Comparison of ENCODE assay signal across 8 cellular contexts in the genomic region with DNA sequence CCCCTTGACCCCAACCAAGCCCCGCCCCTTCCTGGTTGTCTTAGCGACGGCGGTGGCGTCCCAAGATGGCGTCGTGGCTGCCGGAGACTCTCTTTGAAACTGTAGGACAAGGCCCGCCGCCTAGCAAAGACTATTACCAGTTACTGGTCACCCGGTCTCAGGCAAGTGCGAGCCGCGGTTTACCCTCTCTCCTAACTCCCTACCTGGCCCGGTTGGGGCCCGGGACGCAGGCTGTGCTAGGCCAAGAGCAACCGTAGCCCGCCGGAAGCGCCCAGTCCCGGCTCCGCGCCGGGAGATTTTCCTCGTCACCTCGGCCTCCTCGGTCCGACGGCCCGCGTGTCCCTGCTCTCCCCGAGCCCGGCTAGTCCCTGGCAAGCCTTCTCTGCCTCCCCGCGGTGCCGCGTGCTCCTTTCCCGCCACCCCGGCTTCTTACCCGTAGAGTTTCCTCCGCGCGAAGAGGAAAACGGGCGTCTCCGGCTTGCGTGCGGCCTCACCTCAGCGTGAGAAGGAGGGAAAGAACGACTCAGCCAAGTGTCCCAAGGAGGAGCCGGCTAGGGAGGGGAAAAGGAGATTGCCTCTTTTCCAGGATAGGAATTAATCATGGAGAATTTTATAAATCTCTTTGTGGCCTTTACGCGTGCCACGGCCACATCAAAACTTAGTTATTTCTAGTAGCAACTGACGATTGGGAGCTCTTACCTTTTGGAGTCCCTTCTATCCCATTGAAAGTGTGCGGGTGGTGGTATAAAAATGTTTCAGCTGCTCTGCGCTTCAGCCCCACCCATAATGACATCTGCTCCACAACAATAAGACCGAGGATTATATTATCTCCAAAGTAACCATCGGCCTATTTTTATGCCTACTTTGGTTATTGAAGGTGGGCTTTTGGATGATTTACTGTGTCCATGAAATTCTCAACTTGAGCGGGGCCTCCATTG. TPM values are rescaled to one million over a fixed set of nuclear protein-coding genes. Genes with fewer than 3 reads are reported as not detected.
DNase-seq lines count a peak whose midpoint lies in the region; ATAC-seq and TF ChIP-seq lines count a peak whose summit lies in the region.

A gene with protein sequence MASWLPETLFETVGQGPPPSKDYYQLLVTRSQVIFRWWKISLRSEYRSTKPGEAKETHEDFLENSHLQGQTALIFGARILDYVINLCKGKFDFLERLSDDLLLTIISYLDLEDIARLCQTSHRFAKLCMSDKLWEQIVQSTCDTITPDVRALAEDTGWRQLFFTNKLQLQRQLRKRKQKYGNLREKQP (plus strand): TSS at position 55 of the 938 bp plus-strand sequence. CDS start 11 bp downstream, at position 66.

- peak within 1 kb of the TSS; percentile 87 for H3K4me3 ChIP-seq in KMS-11 (IDR thresholded peaks at IDR 0.05; ENCODE audit: insufficient read depth, low read depth, low read length)
- peak within 1 kb of the TSS; percentile 90 for H3K4me3 ChIP-seq in RWPE2 (ENCODE audit: severe bottlenecking)
- peak within 1 kb of the TSS; percentile 95 for H3K4me3 ChIP-seq in rectal smooth muscle tissue (ENCODE audit: low read length)
- peak within 1 kb of the TSS; percentile 62 to 87 for H3K4me3 ChIP-seq in aorta (ENCODE audit: low read length in 2 of 2)

- H3K4me3 Mint-ChIP-seq in activated naive CD8-positive, alpha-beta T cell treated with anti-CD3 and anti-CD28 coated beads for 36 hours, result peak within 1 kb of the TSS; percentile 98

- peaks cover 32% of the 10 kb centered on the region for H3K36me3 Mint-ChIP-seq in activated naive CD8-positive, alpha-beta T cell treated with anti-CD3 and anti-CD28 coated beads for 36 hours

- ATAC-seq in GM21786 (IDR thresholded peaks at IDR 0.05; ENCODE audit: unreplicated experiment) (peak; percentile 65), RWPE2 (ENCODE audit: low read depth) (peak; percentile 55), left cardiac atrium (peak; percentile 76 to 85), aorta (ENCODE audit: low FRiP score) (peak; percentile 90)

- H3K79me2 ChIP-seq in KMS-11 (ENCODE audit: insufficient read depth, low read depth), result peaks cover 37% of the 10 kb centered on the region

- peaks cover 4% of the 10 kb centered on the region for H3K9me3 Mint-ChIP-seq in activated naive CD8-positive, alpha-beta T cell treated with anti-CD3 and anti-CD28 coated beads for 36 hours

- peaks cover 29% of the 10 kb centered on the region for H3K4me1 Mint-ChIP-seq in activated naive CD8-positive, alpha-beta T cell treated with anti-CD3 and anti-CD28 coated beads for 36 hours

- H3K9ac ChIP-seq in KMS-11 (peak within 1 kb of the TSS; percentile 73), rectal smooth muscle tissue (ENCODE audit: low read length) (peak within 1 kb of the TSS; percentile 95)

- H3K4me2 ChIP-seq in KMS-11, result peak within 1 kb of the TSS; percentile 89

- H3K27me3 Mint-ChIP-seq in activated naive CD8-positive, alpha-beta T cell treated with anti-CD3 and anti-CD28 coated beads for 36 hours, result peaks cover 3% of the 10 kb centered on the region

- H3K4me1 ChIP-seq in KMS-11 (ENCODE audit: low read depth, poor library complexity, severe bottlenecking) (peaks cover 9% of the 10 kb centered on the region), RWPE2 (ENCODE audit: insufficient read depth, poor library complexity, severe bottlenecking) (peaks cover 7% of the 10 kb centered on the region), rectal smooth muscle tissue (ENCODE audit: control insufficient read depth, insufficient read depth, low read length) (peaks cover 11% of the 10 kb centered on the region), aorta (ENCODE audit: control insufficient read depth in 1 of 2, insufficient read depth in 2 of 2, low read length in 2 of 2) (peaks cover 0 to 2% of the 10 kb centered on the region in 2 donors)

- TF ChIP-seq CTCF in KMS-11 (conservative IDR thresholded peaks at IDR 0.05; ENCODE audit: low read depth, low read length) (no peak), RWPE2 (IDR thresholded peaks at IDR 0.05; ENCODE audit: poor library complexity, severe bottlenecking) (no peak)

- no peaks in the 10 kb centered on the region for H4K20me1 ChIP-seq in KMS-11 (ENCODE audit: insufficient read depth)

- H3K27ac Mint-ChIP-seq in activated naive CD8-positive, alpha-beta T cell treated with anti-CD3 and anti-CD28 coated beads for 36 hours, result peak within 1 kb of the TSS; percentile 99

- H3K36me3 ChIP-seq in KMS-11 (ENCODE audit: insufficient read depth), result 0 out of 2 replicates have a peak, but pooled peaks cover 2% of the 10 kb centered on the region
- peaks cover 14% of the 10 kb centered on the region for H3K36me3 ChIP-seq in RWPE2 (ENCODE audit: low read depth)
- H3K36me3 ChIP-seq in rectal smooth muscle tissue (ENCODE audit: control insufficient read depth, insufficient read depth, low read length), result peaks cover under 1% of the 10 kb centered on the region
- H3K36me3 ChIP-seq in aorta (ENCODE audit: control insufficient read depth in 1 of 2, insufficient read depth in 2 of 2, low read length in 1 of 2), result peaks cover 0 to under 1% of the 10 kb centered on the region in 2 donors

- H3K27me3 ChIP-seq in KMS-11 (ENCODE audit: insufficient read depth, low read depth), result no peaks in the 10 kb centered on the region
- H3K27me3 ChIP-seq in RWPE2 (ENCODE audit: insufficient read depth, poor library complexity, severe bottlenecking), result no peaks in the 10 kb centered on the region
- H3K27me3 ChIP-seq in rectal smooth muscle tissue (ENCODE audit: control insufficient read depth, insufficient read depth, low read length), result no peaks in the 10 kb centered on the region
- H3K27me3 ChIP-seq in aorta (ENCODE audit: control insufficient read depth in 1 of 2, insufficient read depth in 2 of 2, low read length in 1 of 2), result no peaks in the 10 kb centered on the region

- 1 to 2% methylated on average over 61 of the region's 61 CpGs for WGBS in aorta, 2 donors

- H3K27ac ChIP-seq in KMS-11 (peak within 1 kb of the TSS; percentile 71), RWPE2 (ENCODE audit: poor library complexity, severe bottlenecking) (peak within 1 kb of the TSS; percentile 83), rectal smooth muscle tissue (ENCODE audit: low read depth, low read length) (peak within 1 kb of the TSS; percentile 100), aorta (ENCODE audit: low read depth in 1 of 2, low read length in 2 of 2) (peak within 1 kb of the TSS; percentile 92 to 97)

- H3K9me3 ChIP-seq in RWPE2 (ENCODE audit: severe bottlenecking) (no peaks in the 10 kb centered on the region), aorta (ENCODE audit: control insufficient read depth, low read length) (no peaks in the 10 kb centered on the region)

- DNase-seq in EL, result peak; percentile 66
- DNase-seq in RWPE2 (ENCODE audit: low spot score), result peak; percentile 88
- peak; percentile 89 for DNase-seq in activated naive CD8-positive, alpha-beta T cell treated with anti-CD3 and anti-CD28 coated beads for 36 hours
- peak; percentile 88 for DNase-seq in left cardiac atrium
- DNase-seq in aorta, result peak; percentile 92 to 96

- H2AFZ ChIP-seq in KMS-11 (ENCODE audit: low read depth), result peak within 1 kb of the TSS; percentile 86

- intact Hi-C loops in left cardiac atrium (cut with DNase I), result loop anchor here (5.0 to 10.0 kb wide), 2 partner anchors 120 to 128 kb away; no protein-coding TSS in a partner anchor
- intact Hi-C loops in aorta (cut with DNase I), result loop anchor here (5.0 kb wide), 2 partner anchors 120 to 140 kb away; no protein-coding TSS in a partner anchor

RNA-seq across cellular contexts. Expression of the gene that starts here (rescaled TPM):
- total RNA-seq in activated naive CD8-positive, alpha-beta T cell treated with anti-CD3 and anti-CD28 coated beads for 36 hours, result 1 to 10 TPM; 1.1 to 1.3 TPM
- 1 to 10 TPM; 1.4 to 1.6 TPM for total RNA-seq in left cardiac atrium
- 1 to 10 TPM; 1.9 to 2.2 TPM for total RNA-seq in aorta
- polyA plus RNA-seq in aorta, result 1 to 10 TPM; 1.3 to 1.5 TPM

Comparison
In these comparisons a context has a peak if more than half of its experiments do, and no peak if none do; other contexts are left out.
1. Peak in every context shown above with its lines: DNase-seq, ATAC-seq, H3K4me3 ChIP-seq and H3K27ac ChIP-seq.